24 cellular contexts compared by ENCODE assay signal in genomic region chr2:20484034-20484617, GRCh38. TPM values are rescaled to one million over a fixed set of nuclear protein-coding genes. Genes with fewer than 3 reads are reported as not detected.
A peak's percentile ranks its signal among the peaks of the same experiment; 100 is the strongest.
DNase-seq lines count a peak whose midpoint lies in the region; ATAC-seq and TF ChIP-seq lines count a peak whose summit lies in the region.
"Had no signal": no experiment of that assay in that cellular context is flagged by ENCODE, and none has a peak within 500 bp of the region (broad histone marks: within the 10 kb centered on the region; RNA-seq: fewer than 3 reads in every experiment).

No MANE protein-coding gene starts in this region.

- peak overlapping the region; percentile 68 for H3K27ac Mint-ChIP-seq in MCF 10A (ENCODE audit: low read depth, unreplicated experiment)
- no peak overlapping the region for H3K27ac Mint-ChIP-seq in CD4-positive, alpha-beta T cell
- H3K27ac Mint-ChIP-seq: activated B cell treated with CpG ODN at 0.5 μM for 24 hours; activated CD4-positive, alpha-beta memory T cell treated with anti-CD3 and anti-CD28 coated beads, Interleukin-2, amount 10 ng/mL, durations not matched to agents 7 days and 5 days; CD8-positive, alpha-beta memory T cell; H9; memory B cell had no signal

- CTCF ChIA-PET in MCF 10A (lab: Yijun Ruan, JAX): interaction anchor here (0.5 to 1.0 kb wide), 5 partner anchors 27 to 159 kb away, joined by 3 read pairs; no protein-coding TSS in a partner anchor
- CTCF ChIA-PET in mammary epithelial cell (lab: Charles Lee; ENCODE audit: low non-redundant PET): no interaction called here
- CTCF ChIA-PET in CD4-positive, alpha-beta T cell (lab: Charles Lee): no interaction called here

- no peak for TF ChIP-seq EP300 in esophagus muscularis mucosa (IDR thresholded peaks at IDR 0.05)

- H3K36me3 Mint-ChIP-seq in MCF 10A (ENCODE audit: insufficient read depth, unreplicated experiment): no peaks in the 10 kb centered on the region
- H3K36me3 Mint-ChIP-seq in CD4-positive, alpha-beta T cell (ENCODE audit: low read depth): no peaks in the 10 kb centered on the region
- H3K36me3 Mint-ChIP-seq: CD8-positive, alpha-beta memory T cell; memory B cell had no signal

- 93% methylated on average over 5 of the region's 6 CpGs for WGBS in mammary epithelial cell (ENCODE audit: low coverage, missing lambda C conversion rate)
- WGBS in esophagus muscularis mucosa: 100% methylated on average over 4 of the region's 6 CpGs
- WGBS in prostate gland: 89% methylated on average over 6 of the region's 6 CpGs

- intact Hi-C loops in MCF 10A (cut with micrococcal nuclease) (no loop called here), mammary epithelial cell (cut with micrococcal nuclease) (no loop called here), esophagus muscularis mucosa (cut with DNase I) (no loop called here), prostate gland (cut with DNase I) (no loop called here), uterus (cut with DNase I; ENCODE audit: low total_unique reads) (no loop called here)
- intact Hi-C loops in CD4-positive, alpha-beta T cell (cut with DNase I, micrococcal nuclease): no loop called here

- DNase-seq in MCF 10A (ENCODE audit: unreplicated experiment): no peak
- no peak for DNase-seq in mammary epithelial cell
- no peak for DNase-seq in esophagus muscularis mucosa (ENCODE audit: extremely low spot score)
- no peak for DNase-seq in prostate gland (ENCODE audit: low spot score)
- peak in 1 of 2 donors; percentile 15 for DNase-seq in uterus
- DNase-seq in NCI-H510A (lab: John Stamatoyannopoulos, UW): no peak
- DNase-seq in stimulated activated CD8-positive, alpha-beta memory T cell treated with anti-CD3 and anti-CD28 coated beads, Interleukin-4, amount 100 ng/mL, for 48 hours: no peak
- no peak for DNase-seq in CD4-positive, alpha-beta T cell
- DNase-seq: activated B cell treated with CpG ODN at 0.5 μM for 24 hours; activated CD4-positive, alpha-beta memory T cell treated with anti-CD3 and anti-CD28 coated beads, Interleukin-2, amount 10 ng/mL, durations not matched to agents 7 days and 5 days; activated naive CD4-positive, alpha-beta T cell treated with Interleukin-2 at 50 U/mL for 16 hours; AML-193; CD8-positive, alpha-beta memory T cell; central memory CD4-positive, alpha-beta T cell; foreskin melanocyte; GF-D8; H9; NCI-H187; NCI-H2227 treated with DMSO at 0.1 percent for 48 hours; NCI-H82; occipital lobe; right lobe of liver had no signal

- no peak overlapping the region for H3K9ac ChIP-seq in mammary epithelial cell (ENCODE audit: insufficient read depth, low read length)

- BruUV-seq in MCF 10A (replicated peaks; lab: Mats Ljungman, UMichigan) (no TSS peak), mammary epithelial cell (replicated peaks; lab: Mats Ljungman, UMichigan) (no TSS peak)

- no peak overlapping the region for H3K4me3 Mint-ChIP-seq in MCF 10A (ENCODE audit: unreplicated experiment)
- no peak overlapping the region for H3K4me3 Mint-ChIP-seq in CD4-positive, alpha-beta T cell
- H3K4me3 Mint-ChIP-seq: activated B cell treated with CpG ODN at 0.5 μM for 24 hours; activated CD4-positive, alpha-beta memory T cell treated with anti-CD3 and anti-CD28 coated beads, Interleukin-2, amount 10 ng/mL, durations not matched to agents 7 days and 5 days; CD8-positive, alpha-beta memory T cell; H9; memory B cell had no signal

- in situ Hi-C loops in mammary epithelial cell (cut with MboI; ENCODE audit: low sequenced_read_pairs in 2 of 2): no loop called here

- H4K20me1 ChIP-seq in mammary epithelial cell (ENCODE audit: insufficient read depth, low read length): no peaks in the 10 kb centered on the region

- POLR2A ChIA-PET in MCF 10A (lab: Yijun Ruan, JAX): interaction anchor here (0.7 to 1.6 kb wide), 3 partner anchors 12 to 18 kb away, joined by 3 to 4 read pairs (median 3); no protein-coding TSS in a partner anchor
- POLR2A ChIA-PET in CD4-positive, alpha-beta T cell (lab: Charles Lee): no interaction called here

- H3K4me3 ChIP-seq in mammary epithelial cell (replicated peaks in 1 of 3; ENCODE audit: insufficient read depth in 1 of 3, low read depth in 2 of 3, low read length in 3 of 3) (no peak overlapping the region), esophagus muscularis mucosa (no peak overlapping the region), prostate gland (no peak overlapping the region), uterus (no peak overlapping the region)
- H3K4me3 ChIP-seq: dorsolateral prefrontal cortex, right lobe of liver had no signal

- peaks cover 24% of the 10 kb centered on the region for H3K4me1 Mint-ChIP-seq in MCF 10A (ENCODE audit: insufficient read depth, unreplicated experiment)
- H3K4me1 Mint-ChIP-seq in CD4-positive, alpha-beta T cell (ENCODE audit: low read depth): no peaks in the 10 kb centered on the region
- H3K4me1 Mint-ChIP-seq: activated B cell treated with CpG ODN at 0.5 μM for 24 hours; CD8-positive, alpha-beta memory T cell; memory B cell had no signal

- no peaks in the 10 kb centered on the region for H3K4me1 ChIP-seq in mammary epithelial cell (ENCODE audit: insufficient read depth, low read length)
- peaks cover 7 to 56% (median 37%) of the 10 kb centered on the region in 4 donors for H3K4me1 ChIP-seq in esophagus muscularis mucosa
- no peaks in the 10 kb centered on the region for H3K4me1 ChIP-seq in prostate gland (replicated peaks)
- peaks cover 0 to 10% of the 10 kb centered on the region in 2 donors for H3K4me1 ChIP-seq in uterus

- no peaks in the 10 kb centered on the region for H3K79me2 ChIP-seq in mammary epithelial cell (ENCODE audit: insufficient read depth, low read length)

- no peak overlapping the region for H3K27ac ChIP-seq in mammary epithelial cell (ENCODE audit: insufficient read depth, low read depth, low read length)
- peak overlapping the region; percentile 64 to 69 (median 66) for H3K27ac ChIP-seq in esophagus muscularis mucosa (replicated peaks in 1 of 4)
- peak overlapping the region; percentile 52 to 57 for H3K27ac ChIP-seq in prostate gland
- peak overlapping the region; percentile 67 to 82 for H3K27ac ChIP-seq in uterus
- no peak overlapping the region for H3K27ac ChIP-seq in CD4-positive, alpha-beta T cell (ENCODE audit: low read depth, low read length)
- H3K27ac ChIP-seq: right lobe of liver had no signal

- H3K36me3 ChIP-seq in mammary epithelial cell (ENCODE audit: insufficient read depth, low read length) (no peaks in the 10 kb centered on the region), esophagus muscularis mucosa (no peaks in the 10 kb centered on the region), prostate gland (no peaks in the 10 kb centered on the region), uterus (no peaks in the 10 kb centered on the region)
- H3K36me3 ChIP-seq: right lobe of liver had no signal

- ATAC-seq in CD4-positive, alpha-beta T cell (ENCODE audit: poor library complexity): no peak

- H3K27me3 ChIP-seq in mammary epithelial cell (ENCODE audit: insufficient read depth, low read length) (no peaks in the 10 kb centered on the region), esophagus muscularis mucosa (no peaks in the 10 kb centered on the region), prostate gland (replicated peaks; ENCODE audit: insufficient read depth) (no peaks in the 10 kb centered on the region), uterus (no peaks in the 10 kb centered on the region)
- H3K27me3 ChIP-seq in CD4-positive, alpha-beta T cell (ENCODE audit: control insufficient read depth, insufficient read depth, low read length): no peaks in the 10 kb centered on the region
- H3K27me3 ChIP-seq: dorsolateral prefrontal cortex, right lobe of liver had no signal

- no peak for TF ChIP-seq POLR2A in esophagus muscularis mucosa (IDR thresholded peaks at IDR 0.05; ENCODE audit: low read depth)
- TF ChIP-seq POLR2A in prostate gland (IDR thresholded peaks at IDR 0.05): no peak
- TF ChIP-seq POLR2A in uterus (IDR thresholded peaks at IDR 0.05): no peak

- H2AFZ ChIP-seq in mammary epithelial cell (ENCODE audit: low read depth, low read length): no peak overlapping the region

- no peaks in the 10 kb centered on the region for H3K9me3 Mint-ChIP-seq in MCF 10A (ENCODE audit: unreplicated experiment)
- H3K9me3 Mint-ChIP-seq in CD4-positive, alpha-beta T cell: no peaks in the 10 kb centered on the region
- H3K9me3 Mint-ChIP-seq: activated B cell treated with CpG ODN at 0.5 μM for 24 hours; activated CD4-positive, alpha-beta memory T cell treated with anti-CD3 and anti-CD28 coated beads, Interleukin-2, amount 10 ng/mL, durations not matched to agents 7 days and 5 days; CD8-positive, alpha-beta memory T cell; H9; memory B cell had no signal

- no peak overlapping the region for H3K4me2 ChIP-seq in mammary epithelial cell (ENCODE audit: insufficient read depth, low read depth, low read length)

- TF ChIP-seq CTCF in MCF 10A (IDR thresholded peaks at IDR 0.05; ENCODE audit: unreplicated experiment) (no peak), mammary epithelial cell (conservative IDR thresholded peaks at IDR 0.05 in 1 of 2, IDR thresholded peaks at IDR 0.05 in 1 of 2; ENCODE audit: extremely low read depth in 1 of 2, insufficient read depth in 1 of 2, low read depth in 1 of 2, low read length in 2 of 2) (no peak), esophagus muscularis mucosa (IDR thresholded peaks at IDR 0.05) (no peak), prostate gland (IDR thresholded peaks at IDR 0.05) (no peak), uterus (IDR thresholded peaks at IDR 0.05) (no peak)
- TF ChIP-seq CTCF in CD4-positive, alpha-beta T cell (IDR thresholded peaks at IDR 0.05): no peak

- no peaks in the 10 kb centered on the region for H3K27me3 Mint-ChIP-seq in MCF 10A (ENCODE audit: insufficient read depth, unreplicated experiment)
- H3K27me3 Mint-ChIP-seq in CD4-positive, alpha-beta T cell: peaks cover 4% of the 10 kb centered on the region
- H3K27me3 Mint-ChIP-seq: memory B cell had no signal

- no peaks in the 10 kb centered on the region for H3K9me3 ChIP-seq in mammary epithelial cell (replicated peaks; ENCODE audit: insufficient read depth, low read length)
- H3K9me3 ChIP-seq in esophagus muscularis mucosa: no peaks in the 10 kb centered on the region
- no peaks in the 10 kb centered on the region for H3K9me3 ChIP-seq in prostate gland
- H3K9me3 ChIP-seq in uterus: no peaks in the 10 kb centered on the region
- no peaks in the 10 kb centered on the region for H3K9me3 ChIP-seq in CD4-positive, alpha-beta T cell (ENCODE audit: control insufficient read depth, low read length)
- H3K9me3 ChIP-seq: right lobe of liver had no signal

- dilution Hi-C loops in mammary epithelial cell (cut with HindIII; ENCODE audit: low sequenced_read_pairs): no loop called here

RNA-seq across cellular contexts. Expression of gene RHOB, which starts 37.3 kb away (rescaled TPM):
- total RNA-seq in MCF 10A (2022): 28.1 and 45.7 TPM in 2 replicates
- 10 to 100 TPM; 26.2 to 53.5 TPM for total RNA-seq in mammary epithelial cell
- 18.3 TPM for polyA plus RNA-seq in mammary epithelial cell
- polyA minus RNA-seq in mammary epithelial cell: 4.2 TPM
- 1,000 to 10,000 TPM in 3 of 4 donors, 100 to 1,000 TPM in 1; 809 to 1,532 (median 1,203) TPM for total RNA-seq in esophagus muscularis mucosa
- 100 to 1,000 TPM; 391 to 554 TPM for total RNA-seq in prostate gland
- total RNA-seq in uterus: 1,000 to 10,000 TPM in 1 of 4 donors, 100 to 1,000 TPM in 3; 242 to 1,280 (median 486) TPM
- 10 to 100 TPM; 25.9 to 26.6 TPM for total RNA-seq in CD4-positive, alpha-beta T cell

Comparison
In these comparisons a context has a peak if more than half of its experiments do, and no peak if none do; other contexts are left out.
1. H3K27ac ChIP-seq: peak in esophagus muscularis mucosa (4 of 4), prostate gland (2 of 2) and uterus (2 of 2); none in mammary epithelial cell (single experiment) and CD4-positive, alpha-beta T cell (single experiment).